Comparison of ENCODE assay signal across 10 cellular contexts in the genomic region with DNA sequence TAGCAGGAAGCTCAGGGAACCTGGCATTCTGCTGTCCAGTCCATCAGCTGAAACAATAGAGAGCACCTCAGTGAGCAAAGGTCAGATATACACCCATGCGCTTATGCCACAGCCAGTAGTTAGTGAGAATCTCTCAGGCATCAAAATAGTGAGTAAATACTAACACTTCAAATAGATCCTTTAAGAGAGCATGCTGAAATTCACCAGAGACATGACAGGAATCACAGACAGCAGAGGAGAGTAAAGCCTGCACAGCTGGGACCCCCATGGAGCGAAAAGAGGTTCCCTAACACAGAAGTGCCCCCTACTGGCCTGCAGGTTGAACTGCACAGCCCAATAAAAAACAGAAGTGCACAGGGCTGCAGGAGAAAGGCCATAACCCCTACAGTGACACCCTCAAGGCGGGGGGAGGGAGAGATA. TPM values are rescaled to one million over a fixed set of nuclear protein-coding genes. Genes with fewer than 3 reads are reported as not detected.
DNase-seq lines count a peak whose midpoint lies in the region; ATAC-seq, FAIRE-seq and TF ChIP-seq lines count a peak whose summit lies in the region.
"Had no signal": no experiment of that assay in that cellular context is flagged by ENCODE, and none has a peak within 500 bp of the region (broad histone marks: within the 10 kb centered on the region; RNA-seq: fewer than 3 reads in every experiment).

No MANE protein-coding gene starts in this region.

- no peak overlapping the region for H3K27ac ChIP-seq in kidney (ENCODE audit: low read depth in 2 of 2, low read length in 2 of 2)

- no peak for FAIRE-seq in kidney (lab: Jason Lieb, UNC)

- H3K9ac ChIP-seq in kidney (ENCODE audit: low read length in 2 of 2) = no peak overlapping the region

- no peak overlapping the region for H3K4me3 ChIP-seq in kidney (ENCODE audit: low read length in 2 of 2)

- no peak overlapping the region for H3K4me3 Mint-ChIP-seq in activated T-cell treated with anti-CD3 and anti-CD28 coated beads, Interleukin-2, amount 50 U/mL, for 24 hours
- H3K4me3 Mint-ChIP-seq: T-helper 1 cell treated with Interleukin-12 subunit alpha and Interleukin-12 subunit beta and Interleukin-4 antibody, amounts not matched to agents 30 μg/mL and 1 μg/mL, for 36 hours had no signal

- peak; percentile 61 for TF ChIP-seq CTCF in kidney (IDR thresholded peaks at IDR 0.05; ENCODE audit: borderline replicate concordance, extremely low read depth, insufficient read depth)

- no peak for ATAC-seq in HG02763 (IDR thresholded peaks at IDR 0.05; ENCODE audit: unreplicated experiment)

- no peaks in the 10 kb centered on the region for H3K36me3 ChIP-seq in kidney (ENCODE audit: control insufficient read depth in 1 of 2, insufficient read depth in 2 of 2, low read length in 2 of 2)

- peaks cover 19% of the 10 kb centered on the region for H3K36me3 Mint-ChIP-seq in activated T-cell treated with anti-CD3 and anti-CD28 coated beads, Interleukin-2, amount 50 U/mL, for 24 hours (ENCODE audit: low read depth)

- peaks cover 4% of the 10 kb centered on the region for H3K9me3 Mint-ChIP-seq in activated T-cell treated with anti-CD3 and anti-CD28 coated beads, Interleukin-2, amount 50 U/mL, for 24 hours

- no peaks in the 10 kb centered on the region for H3K27me3 Mint-ChIP-seq in activated T-cell treated with anti-CD3 and anti-CD28 coated beads, Interleukin-2, amount 50 U/mL, for 24 hours

- intact Hi-C loops in kidney (cut with DNase I) = no loop called here

- H3K4me1 Mint-ChIP-seq in activated T-cell treated with anti-CD3 and anti-CD28 coated beads, Interleukin-2, amount 50 U/mL, for 24 hours (ENCODE audit: low read depth) = peaks cover 13% of the 10 kb centered on the region

- DNase-seq in Daoy (ENCODE audit: low read depth) (peak; percentile 13), KG1 (lab: John Stamatoyannopoulos, UW) (peak; percentile 33), kidney (no peak), DMS79 (lab: John Stamatoyannopoulos, UW) (no peak), GOT3 (lab: John Stamatoyannopoulos, UW) (no peak), occipital lobe (lab: John Stamatoyannopoulos, UW) (no peak)
- DNase-seq in activated T-cell treated with anti-CD3 and anti-CD28 coated beads, Interleukin-2, amount 50 U/mL, for 24 hours = peak; percentile 32

- H3K27ac Mint-ChIP-seq in activated T-cell treated with anti-CD3 and anti-CD28 coated beads, Interleukin-2, amount 50 U/mL, for 24 hours = no peak overlapping the region
- H3K27ac Mint-ChIP-seq: T-helper 1 cell treated with Interleukin-12 subunit alpha and Interleukin-12 subunit beta and Interleukin-4 antibody, amounts not matched to agents 30 μg/mL and 1 μg/mL, for 36 hours had no signal

- no peaks in the 10 kb centered on the region for H3K9me3 ChIP-seq in kidney (ENCODE audit: control insufficient read depth in 1 of 2, low read length in 2 of 2)

- H3K4me1 ChIP-seq in kidney (ENCODE audit: control insufficient read depth in 1 of 2, insufficient read depth in 1 of 2, low read depth in 1 of 2, low read length in 2 of 2) = peaks cover 0 to 2% of the 10 kb centered on the region in 2 donors

RNA-seq across cellular contexts. Expression of a gene that starts 57.6 kb away (rescaled TPM):
- not detected in 2 replicates for total RNA-seq in Daoy (2014; rRNA removed; shearing (Covaris generic))
- total RNA-seq in kidney (0.16 TPM), occipital lobe (not detected)
- polyA plus RNA-seq in kidney (ENCODE audit: insufficient read depth, low read depth, low replicate concordance) = not detected
- total RNA-seq: lung microvascular endothelial cell had no signal

Comparison
In these comparisons a context has a peak if more than half of its experiments do, and no peak if none do; other contexts are left out.
1. DNase-seq: peak in Daoy (single experiment), KG1 (single experiment) and activated T-cell treated with anti-CD3 and anti-CD28 coated beads, Interleukin-2, amount 50 U/mL, for 24 hours (single experiment); none in kidney (single experiment), DMS79 (single experiment), GOT3 (single experiment) and occipital lobe (single experiment).